19 cellular contexts compared by ENCODE assay signal in the genomic region with DNA sequence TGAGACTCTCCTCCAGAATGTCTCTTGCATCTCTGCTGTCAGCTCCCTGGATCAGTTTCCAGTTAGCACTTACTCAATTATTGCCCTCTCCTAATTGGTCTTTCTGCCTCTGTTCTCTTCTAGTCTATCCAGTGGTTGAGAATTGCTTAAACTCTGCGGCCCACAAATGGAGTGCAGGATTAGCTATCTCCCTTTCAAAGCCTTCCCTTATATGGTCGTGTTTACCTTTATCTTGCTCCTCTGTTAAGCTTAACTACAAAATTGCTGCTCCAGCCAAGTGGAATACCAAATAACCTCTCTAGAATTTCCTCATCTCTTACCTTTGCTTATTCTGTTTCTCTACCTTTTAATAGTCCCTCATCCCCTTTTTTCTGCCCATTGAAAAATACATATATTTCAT.
"Had no signal": no experiment of that assay in that cellular context is flagged by ENCODE, and none has a peak within 500 bp of the region (broad histone marks: within the 10 kb centered on the region; RNA-seq: fewer than 3 reads in every experiment).

No MANE protein-coding gene starts in this region.

- H3K36me3 Mint-ChIP-seq: mesothelial cell of epicardium had no signal

- H3K79me2 ChIP-seq: parathyroid adenoma had no signal

- H3K9me3 Mint-ChIP-seq: activated CD4-positive, alpha-beta T cell treated with anti-CD3 and anti-CD28 coated beads, Interleukin-2, amount 10 ng/mL, durations not matched to agents 24 days and 14 days; activated naive CD4-positive, alpha-beta T cell treated with anti-CD3 and anti-CD28 coated beads for 36 hours; mesothelial cell of epicardium had no signal

- H3K36me3 ChIP-seq: heart left ventricle, stomach had no signal

- H3K9me3 ChIP-seq: heart left ventricle, stomach had no signal

- H3K27me3 Mint-ChIP-seq: activated CD4-positive, alpha-beta T cell treated with anti-CD3 and anti-CD28 coated beads, Interleukin-2, amount 10 ng/mL, durations not matched to agents 24 days and 14 days had no signal

- FAIRE-seq: frontal cortex, kidney, urothelium cell line had no signal

- H3K4me1 Mint-ChIP-seq: activated CD4-positive, alpha-beta T cell treated with anti-CD3 and anti-CD28 coated beads, Interleukin-2, amount 10 ng/mL, durations not matched to agents 24 days and 14 days; activated T-helper 17 cell treated with anti-CD3 and anti-CD28 coated beads, Interleukin-2, amount 50 U/mL, for 72 hours; mesothelial cell of epicardium had no signal

- H3K27ac ChIP-seq: coronary artery, heart left ventricle, parathyroid adenoma, stomach had no signal

- H3K27ac Mint-ChIP-seq: activated CD4-positive, alpha-beta T cell treated with anti-CD3 and anti-CD28 coated beads, Interleukin-2, amount 10 ng/mL, durations not matched to agents 24 days and 14 days; activated naive CD4-positive, alpha-beta T cell treated with anti-CD3 and anti-CD28 coated beads for 36 hours; activated T-helper 17 cell treated with anti-CD3 and anti-CD28 coated beads, Interleukin-2, amount 50 U/mL, for 72 hours; mesothelial cell of epicardium had no signal

- H2AFZ ChIP-seq: parathyroid adenoma had no signal

- DNase-seq: activated CD4-positive, alpha-beta T cell treated with anti-CD3 and anti-CD28 coated beads, Interleukin-2, amount 10 ng/mL, durations not matched to agents 24 days and 14 days; activated CD8-positive, alpha-beta memory T cell treated with anti-CD3 and anti-CD28 coated beads for 24 hours; activated naive CD4-positive, alpha-beta T cell treated with anti-CD3 and anti-CD28 coated beads for 36 hours; activated T-cell treated with anti-CD3 and anti-CD28 coated beads for 4 hours; caudate nucleus; effector CD4-positive, alpha-beta T cell; heart left ventricle; kidney; left ventricle myocardium superior; retina; stimulated activated CD4-positive, alpha-beta T cell treated with anti-CD3 and anti-CD28 coated beads, Interleukin-15, amount 100 ng/mL, for 24 hours; stimulated activated CD4-positive, alpha-beta T cell treated with anti-CD3 and anti-CD28 coated beads, Interleukin-4, amount 100 ng/mL, for 4 hours; stomach had no signal

- H3K4me3 ChIP-seq: coronary artery, heart left ventricle, stomach had no signal

- H3K4me3 Mint-ChIP-seq: activated CD4-positive, alpha-beta T cell treated with anti-CD3 and anti-CD28 coated beads, Interleukin-2, amount 10 ng/mL, durations not matched to agents 24 days and 14 days; activated naive CD4-positive, alpha-beta T cell treated with anti-CD3 and anti-CD28 coated beads for 36 hours; activated T-helper 17 cell treated with anti-CD3 and anti-CD28 coated beads, Interleukin-2, amount 50 U/mL, for 72 hours; mesothelial cell of epicardium had no signal

- ATAC-seq: activated T-helper 17 cell treated with anti-CD3 and anti-CD28 coated beads, Interleukin-2, amount 50 U/mL, for 72 hours; left ventricle myocardium superior had no signal

- H3K4me1 ChIP-seq: heart left ventricle had no signal
